In the genomic region with DNA sequence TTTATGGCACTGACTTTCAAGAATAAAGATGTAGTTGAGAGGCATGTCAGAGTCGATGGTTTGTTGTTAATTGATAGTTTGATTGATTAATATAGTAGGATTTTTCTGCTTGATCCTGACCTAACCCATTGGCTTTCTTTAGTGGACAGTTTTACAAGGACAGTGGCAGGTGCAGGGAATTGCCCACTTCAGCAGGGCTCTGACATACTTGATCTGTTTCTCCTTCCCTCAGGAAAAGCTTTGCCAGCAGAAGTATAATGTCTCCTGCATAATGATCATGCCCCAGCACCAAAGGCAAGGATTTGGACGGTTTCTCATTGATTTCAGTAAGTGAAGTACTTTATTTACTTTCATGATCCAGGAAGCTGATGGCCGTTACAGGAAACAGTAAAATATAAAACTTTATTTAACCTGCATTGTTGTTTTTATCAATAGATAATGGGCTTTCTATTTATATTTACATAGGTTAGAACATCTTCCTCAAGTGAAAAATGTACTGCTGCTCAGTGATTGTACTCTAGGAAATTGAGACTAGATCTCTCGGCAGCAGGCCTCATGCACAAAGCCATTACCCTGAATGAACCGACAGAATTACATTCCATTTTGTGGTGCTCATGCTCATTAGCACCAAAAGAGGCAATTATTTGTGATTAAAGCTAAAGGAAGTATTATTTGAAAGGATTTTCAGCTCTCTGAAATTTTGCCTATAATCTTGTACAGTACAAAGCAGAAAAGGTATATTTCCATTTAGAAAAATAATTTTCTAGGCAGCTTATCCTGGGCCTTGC, we compare ENCODE assay signal across 13 cellular contexts.
DNase-seq lines count a peak whose midpoint lies in the region; ATAC-seq, FAIRE-seq and TF ChIP-seq lines count a peak whose summit lies in the region.
"Had no signal": no experiment of that assay in that cellular context is flagged by ENCODE, and none has a peak within 500 bp of the region (broad histone marks: within the 10 kb centered on the region; RNA-seq: fewer than 3 reads in every experiment).

No MANE protein-coding gene starts in this region.

- no peak overlapping the region for H3K4me2 ChIP-seq in K562 (ENCODE audit: insufficient read depth, low read length)
- H3K4me2 ChIP-seq: SK-N-SH had no signal

- peak overlapping the region; percentile 25 for H3K27ac Mint-ChIP-seq in progenitor cell of endocrine pancreas
- H3K27ac Mint-ChIP-seq: WTC11 had no signal

- H3K9me3 Mint-ChIP-seq in progenitor cell of endocrine pancreas (ENCODE audit: low read depth): no peaks in the 10 kb centered on the region
- H3K9me3 Mint-ChIP-seq: WTC11 had no signal

- no peak overlapping the region for H3K9ac ChIP-seq in K562 (ENCODE audit: insufficient read depth in 1 of 2, low read depth in 2 of 2, low read length in 2 of 2)
- H3K9ac ChIP-seq: SK-N-SH had no signal

- H3K27ac ChIP-seq in K562 (ENCODE audit: extremely low read depth, low read depth, low read length): no peak overlapping the region
- H3K27ac ChIP-seq: ovary had no signal

- H3K9me1 ChIP-seq in K562 (ENCODE audit: control insufficient read depth, insufficient read depth, low read length): no peaks in the 10 kb centered on the region

- POLR2A ChIA-PET in K562 (lab: Yijun Ruan, JAX): interaction anchor here (0.7 to 1.2 kb wide), 2 partner anchors 10 to 13 kb away, joined by 3 to 6 read pairs; no protein-coding TSS in a partner anchor

- TF ChIP-seq POLR2A in K562 (conservative IDR thresholded peaks at IDR 0.05): no peak

- no peak for TF ChIP-seq RAD21 in K562 (CRISPR knock-in tag; conservative IDR thresholded peaks at IDR 0.05 in 1 of 2, IDR thresholded peaks at IDR 0.05 in 1 of 2)

- no TSS peak for BruUV-seq in K562 (replicated peaks; lab: Mats Ljungman, UMichigan)

- FAIRE-seq in GM18507 (lab: Jason Lieb, UNC): peak; percentile 5
- FAIRE-seq in K562 (lab: Jason Lieb, UNC): no peak

- intact Hi-C loops in K562 (cut with micrococcal nuclease): no loop called here

- no peak overlapping the region for H2AFZ ChIP-seq in K562 (ENCODE audit: low read depth, low read length)

- no peaks in the 10 kb centered on the region for H3K4me1 ChIP-seq in K562 (replicated peaks in 1 of 2; ENCODE audit: control insufficient read depth in 2 of 2, insufficient read depth in 2 of 2, low read length in 2 of 2)

- peaks cover 8% of the 10 kb centered on the region for H3K4me1 Mint-ChIP-seq in progenitor cell of endocrine pancreas (ENCODE audit: low read depth)
- H3K4me1 Mint-ChIP-seq: WTC11 had no signal

- H4K20me1 ChIP-seq in K562 (replicated peaks; ENCODE audit: control insufficient read depth, insufficient read depth, low read length): no peaks in the 10 kb centered on the region

- CTCF ChIA-PET in K562 (lab: Yijun Ruan, JAX; ENCODE audit: low intra/inter-chr PET ratio): no interaction called here

- in situ Hi-C loops in K562 (cut with MboI): no loop called here

- H3K4me3 Mint-ChIP-seq in progenitor cell of endocrine pancreas (ENCODE audit: low read depth): no peak overlapping the region
- H3K4me3 Mint-ChIP-seq: WTC11 had no signal

- H3K36me3 Mint-ChIP-seq in progenitor cell of endocrine pancreas (ENCODE audit: insufficient read depth): peaks cover 21% of the 10 kb centered on the region
- H3K36me3 Mint-ChIP-seq: WTC11 had no signal

- no peak overlapping the region for H3K4me3 ChIP-seq in K562
- H3K4me3 ChIP-seq: ovary had no signal

- ATAC-seq in K562: no peak
- no peak for ATAC-seq in HG03457 (IDR thresholded peaks at IDR 0.05; ENCODE audit: unreplicated experiment)
- no peak for ATAC-seq in GM18517 (IDR thresholded peaks at IDR 0.05; ENCODE audit: unreplicated experiment)
- ATAC-seq in GM18858 (IDR thresholded peaks at IDR 0.05; ENCODE audit: unreplicated experiment): no peak
- ATAC-seq: HCT116, WTC11 had no signal

- H3K79me2 ChIP-seq in K562 (ENCODE audit: control insufficient read depth, insufficient read depth, low read length): no peaks in the 10 kb centered on the region

- no peak for TF ChIP-seq EP300 in K562 (IDR thresholded peaks at IDR 0.05; ENCODE audit: low read length)

- no peaks in the 10 kb centered on the region for H3K36me3 ChIP-seq in K562 (ENCODE audit: control insufficient read depth, insufficient read depth, low read length)
- H3K36me3 ChIP-seq: ovary had no signal

- DNase-seq in GM18507 (ENCODE audit: extremely low spot score, insufficient read length, low read depth) (no peak), NCI-H1436 treated with DMSO at 0.1 percent for 48 hours (lab: John Stamatoyannopoulos, UW) (peak; percentile 87), K562 (ENCODE audit: extremely low read depth in 1 of 4, low spot score in 3 of 4) (no peak), progenitor cell of endocrine pancreas (ENCODE audit: low spot score, unreplicated experiment) (no peak), NCI-H82 treated with DMSO at 0.1 percent for 48 hours (lab: John Stamatoyannopoulos, UW; ENCODE audit: unreplicated experiment) (no peak)
- DNase-seq: ovary; SK-N-SH; stimulated activated CD4-positive, alpha-beta T cell treated with anti-CD3 and anti-CD28 coated beads, Interleukin-4, amount 100 ng/mL, for 4 hours had no signal

- H3K27me3 ChIP-seq in K562 (ENCODE audit: control insufficient read depth in 2 of 2, insufficient read depth in 2 of 2, low read length in 2 of 2): no peaks in the 10 kb centered on the region
- H3K27me3 ChIP-seq: ovary had no signal

- WGBS in K562 (ENCODE audit: insufficient coverage, low coverage, missing lambda C conversion rate): 50% methylated on average over 5 of the region's 5 CpGs

- no peaks in the 10 kb centered on the region for H3K27me3 Mint-ChIP-seq in progenitor cell of endocrine pancreas

- no peaks in the 10 kb centered on the region for H3K9me3 ChIP-seq in K562 (replicated peaks; ENCODE audit: control insufficient read depth, insufficient read depth, low read depth, low read length)
- H3K9me3 ChIP-seq: ovary, SK-N-SH had no signal

- TF ChIP-seq CTCF in K562 (IDR thresholded peaks at IDR 0.05 in 2 of 3, conservative IDR thresholded peaks at IDR 0.05 in 1 of 3; ENCODE audit: insufficient read depth in 2 of 3, low read depth in 1 of 3, low read length in 3 of 3): no peak
- TF ChIP-seq CTCF in progenitor cell of endocrine pancreas (IDR thresholded peaks at IDR 0.05; ENCODE audit: unreplicated experiment): no peak

TF ChIP-seq in K562, 482 proteins besides CTCF, POLR2A, EP300 and RAD21 (continues in another document):
- TF ChIP-seq NR2C1 (IDR thresholded peaks at IDR 0.05): no peak
- no peak for TF ChIP-seq NR2C1 (tag; IDR thresholded peaks at IDR 0.05)
- TF ChIP-seq, protein P1, sequence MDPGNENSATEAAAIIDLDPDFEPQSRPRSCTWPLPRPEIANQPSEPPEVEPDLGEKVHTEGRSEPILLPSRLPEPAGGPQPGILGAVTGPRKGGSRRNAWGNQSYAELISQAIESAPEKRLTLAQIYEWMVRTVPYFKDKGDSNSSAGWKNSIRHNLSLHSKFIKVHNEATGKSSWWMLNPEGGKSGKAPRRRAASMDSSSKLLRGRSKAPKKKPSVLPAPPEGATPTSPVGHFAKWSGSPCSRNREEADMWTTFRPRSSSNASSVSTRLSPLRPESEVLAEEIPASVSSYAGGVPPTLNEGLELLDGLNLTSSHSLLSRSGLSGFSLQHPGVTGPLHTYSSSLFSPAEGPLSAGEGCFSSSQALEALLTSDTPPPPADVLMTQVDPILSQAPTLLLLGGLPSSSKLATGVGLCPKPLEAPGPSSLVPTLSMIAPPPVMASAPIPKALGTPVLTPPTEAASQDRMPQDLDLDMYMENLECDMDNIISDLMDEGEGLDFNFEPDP (CRISPR knock-in tag; IDR thresholded peaks at IDR 0.05): no peak
- no peak for TF ChIP-seq KLF6 (CRISPR knock-in tag; IDR thresholded peaks at IDR 0.05; ENCODE audit: borderline replicate concordance)
